32 cellular contexts compared by ENCODE assay signal in genomic region chr19:16425019-16425418, GRCh38.
"Had no signal": no experiment of that assay in that cellular context is flagged by ENCODE, and none has a peak within 500 bp of the region (broad histone marks: within the 10 kb centered on the region; RNA-seq: fewer than 3 reads in every experiment).

No MANE protein-coding gene starts in this region.

- H3K27me3 ChIP-seq: brain microvascular endothelial cell, dorsolateral prefrontal cortex, foreskin keratinocyte, gastrocnemius medialis had no signal

- DNase-seq: activated B cell treated with CpG ODN at 0.5 μM for 24 hours; activated CD4-positive, alpha-beta T cell treated with anti-CD3 and anti-CD28 coated beads for 48 hours; activated CD4-positive, alpha-beta T cell treated with anti-CD3 and anti-CD28 coated beads, Interleukin-2, amount 50 U/mL, for 1 hour; activated CD4-positive, alpha-beta T cell treated with anti-CD3 and anti-CD28 coated beads, Interleukin-2, amount 50 U/mL, for 48 hours; activated CD8-positive, alpha-beta memory T cell treated with anti-CD3 and anti-CD28 coated beads for 24 hours; activated CD8-positive, alpha-beta T cell treated with anti-CD3 and anti-CD28 coated beads for 36 hours; activated effector memory CD4-positive, alpha-beta T cell treated with Interleukin-2 at 50 U/mL for 16 hours; activated gamma-delta T cell treated with Interleukin-2 at 50 U/mL for 16 hours; activated naive CD4-positive, alpha-beta T cell treated with anti-CD3 and anti-CD28 coated beads, Interleukin-2, amount 50 U/mL, for 16 hours; activated naive CD4-positive, alpha-beta T cell treated with Interleukin-2 at 50 U/mL for 16 hours; activated T-cell treated with anti-CD3 and anti-CD28 coated beads, Interleukin-2, amount 50 U/mL, for 4 hours; amniotic stem cell; anterior cingulate cortex; brain microvascular endothelial cell; dorsolateral prefrontal cortex; effector memory CD4-positive, alpha-beta T cell; endodermal cell; foreskin keratinocyte; gastrocnemius medialis; SW 1271; T-cell; T1000; WERI-Rb-1 had no signal

- H3K27ac Mint-ChIP-seq: activated B cell treated with CpG ODN at 0.5 μM for 24 hours; activated CD8-positive, alpha-beta T cell treated with anti-CD3 and anti-CD28 coated beads for 36 hours; activated naive CD8-positive, alpha-beta T cell; activated T-helper 17 cell treated with anti-CD3 and anti-CD28 coated beads, Interleukin-2, amount 50 U/mL, for 72 hours; dendritic cell treated with granulocyte-macrophage colony-stimulating factor and Interleukin-4, amounts not matched to agents 40 ng/mL and 50 ng/mL, for 4 days; endodermal cell; T-cell; T-helper 1 cell treated with Interleukin-12 subunit alpha and Interleukin-12 subunit beta and Interleukin-4 antibody, amounts not matched to agents 30 μg/mL and 1 μg/mL, for 36 hours; T-helper 2 cell treated with Interferon-gamma antibody and Interleukin-4, amounts not matched to agents 5 μg/mL and 100 μg/mL, for 36 hours had no signal

- H3K27ac ChIP-seq: brain microvascular endothelial cell, coronary artery, dorsolateral prefrontal cortex, foreskin keratinocyte, gastrocnemius medialis, WERI-Rb-1 had no signal

- H3K4me1 Mint-ChIP-seq: endodermal cell had no signal

- H3K4me3 Mint-ChIP-seq: activated B cell treated with CpG ODN at 0.5 μM for 24 hours; activated CD8-positive, alpha-beta T cell treated with anti-CD3 and anti-CD28 coated beads for 36 hours; activated naive CD8-positive, alpha-beta T cell; activated T-cell treated with anti-CD3 and anti-CD28 coated beads, Interleukin-2, amount 50 U/mL, for 4 hours; activated T-helper 17 cell treated with anti-CD3 and anti-CD28 coated beads, Interleukin-2, amount 50 U/mL, for 72 hours; central memory CD8-positive, alpha-beta T cell; dendritic cell treated with granulocyte-macrophage colony-stimulating factor and Interleukin-4, amounts not matched to agents 40 ng/mL and 50 ng/mL, for 4 days; endodermal cell; T-cell; T-helper 1 cell treated with Interleukin-12 subunit alpha and Interleukin-12 subunit beta and Interleukin-4 antibody, amounts not matched to agents 30 μg/mL and 1 μg/mL, for 36 hours; T-helper 2 cell treated with Interferon-gamma antibody and Interleukin-4, amounts not matched to agents 5 μg/mL and 100 μg/mL, for 36 hours had no signal

- ATAC-seq: activated CD4-positive, CD25-positive, alpha-beta regulatory T cell treated with anti-CD3 and anti-CD28 coated beads, Interleukin-2, amount 50 U/mL, for 24 hours; activated CD8-positive, alpha-beta T cell treated with anti-CD3 and anti-CD28 coated beads for 36 hours; activated T-cell treated with anti-CD3 and anti-CD28 coated beads, Interleukin-2, amount 50 U/mL, for 4 hours; activated T-helper 17 cell treated with anti-CD3 and anti-CD28 coated beads, Interleukin-2, amount 50 U/mL, for 72 hours; esophagus mucosa; foreskin keratinocyte; gastrocnemius medialis; T-cell had no signal

- H3K4me1 ChIP-seq: gastrocnemius medialis had no signal

- H3K4me3 ChIP-seq: coronary artery, dorsolateral prefrontal cortex, gastrocnemius medialis had no signal

- H3K27me3 Mint-ChIP-seq: activated B cell treated with CpG ODN at 0.5 μM for 24 hours; activated CD8-positive, alpha-beta T cell treated with anti-CD3 and anti-CD28 coated beads for 36 hours; activated naive CD8-positive, alpha-beta T cell; activated T-helper 17 cell treated with anti-CD3 and anti-CD28 coated beads, Interleukin-2, amount 50 U/mL, for 72 hours; central memory CD8-positive, alpha-beta T cell; dendritic cell treated with granulocyte-macrophage colony-stimulating factor and Interleukin-4, amounts not matched to agents 40 ng/mL and 50 ng/mL, for 4 days; T-cell had no signal

- H3K9me3 ChIP-seq: gastrocnemius medialis had no signal
